In the genomic region with DNA sequence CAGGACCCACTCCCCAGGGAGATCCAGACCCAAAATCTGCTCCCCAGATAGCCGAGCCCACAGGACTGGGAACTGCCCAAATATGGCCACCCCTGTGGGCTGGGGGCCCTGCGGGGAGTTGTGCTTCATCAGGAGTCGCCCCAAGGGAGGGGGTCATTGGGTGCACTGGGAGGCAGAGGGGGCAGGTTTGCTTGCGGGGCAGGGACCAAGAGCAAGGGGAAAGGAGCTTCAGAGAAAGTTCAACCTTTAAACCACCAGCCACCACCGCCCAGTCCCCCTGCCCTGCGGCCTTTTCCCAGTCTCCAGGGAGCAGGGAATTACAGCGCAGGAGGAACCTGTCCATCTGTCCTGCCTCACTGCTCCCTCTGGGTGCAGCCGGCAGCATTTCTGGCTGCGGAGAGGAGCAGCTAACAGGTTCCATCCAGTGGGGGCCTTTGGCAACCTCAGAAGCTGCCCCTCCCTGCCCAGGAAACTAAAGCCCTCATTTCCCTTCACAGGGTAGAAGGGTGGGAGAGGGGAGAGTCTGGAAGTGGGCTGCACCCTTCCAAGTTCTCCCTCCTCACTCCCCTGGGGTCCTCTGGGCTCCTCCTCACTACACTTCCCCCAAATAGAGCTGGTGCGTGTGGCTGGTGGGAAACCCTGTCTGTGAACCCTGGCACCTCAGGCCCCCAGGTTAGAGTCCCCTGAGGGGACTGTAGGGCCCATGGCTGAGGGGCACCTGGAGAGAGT, we compare ENCODE assay signal across 1 cellular context.
TF ChIP-seq lines count a peak whose summit lies in the region.

No MANE protein-coding gene starts in this region.

TF ChIP-seq in H1, 55 proteins besides CTCF, POLR2A, EP300 and RAD21:
- peak; percentile 32; the same call in 1 of the 2 replicates for TF ChIP-seq YY1 (IDR thresholded peaks at IDR 0.05; ENCODE audit: low read depth, low read length)
- TF ChIP-seq TAF1 (IDR thresholded peaks at IDR 0.05; ENCODE audit: low read depth, low read length), result no peak
- TF ChIP-seq SRF (IDR thresholded peaks at IDR 0.05; ENCODE audit: low read depth, low read length), result peak; percentile 45; the same call in 1 of the 2 replicates
- TF ChIP-seq GABPA (IDR thresholded peaks at IDR 0.05; ENCODE audit: borderline replicate concordance, insufficient read depth, low read length), result no peak
- TF ChIP-seq SIN3A (conservative IDR thresholded peaks at IDR 0.05 in 1 of 2, IDR thresholded peaks at IDR 0.05 in 1 of 2; ENCODE audit: low read depth in 1 of 2, low read length in 2 of 2), result no peak
